23 cellular contexts compared by ENCODE assay signal in genomic region chr7:96563409-96563808, GRCh38.
A peak's percentile ranks its signal among the peaks of the same experiment; 100 is the strongest.
DNase-seq lines count a peak whose midpoint lies in the region; ATAC-seq, FAIRE-seq and TF ChIP-seq lines count a peak whose summit lies in the region.
"Had no signal": no experiment of that assay in that cellular context is flagged by ENCODE, and none has a peak within 500 bp of the region (broad histone marks: within the 10 kb centered on the region; RNA-seq: fewer than 3 reads in every experiment).

No MANE protein-coding gene starts in this region.

- no peaks in the 10 kb centered on the region for H3K36me3 ChIP-seq in HepG2 (replicated peaks in 1 of 2; ENCODE audit: control insufficient read depth in 1 of 2, insufficient read depth in 2 of 2, low read length in 2 of 2)
- H3K36me3 ChIP-seq in right lobe of liver = no peaks in the 10 kb centered on the region
- H3K36me3 ChIP-seq in K562 (ENCODE audit: control insufficient read depth, insufficient read depth, low read length) = no peaks in the 10 kb centered on the region
- H3K36me3 ChIP-seq: BE2C, BLaER1 had no signal

- no peaks in the 10 kb centered on the region for H3K4me1 ChIP-seq in HepG2 (ENCODE audit: insufficient read depth, low read length)
- H3K4me1 ChIP-seq in right lobe of liver = no peaks in the 10 kb centered on the region
- H3K4me1 ChIP-seq in K562 (replicated peaks in 1 of 2; ENCODE audit: control insufficient read depth in 2 of 2, insufficient read depth in 2 of 2, low read length in 2 of 2) = no peaks in the 10 kb centered on the region
- H3K4me1 ChIP-seq: BE2C, BLaER1 had no signal

- intact Hi-C loops in HepG2 (cut with micrococcal nuclease; ENCODE audit: unreplicated experiment) = no loop called here
- intact Hi-C loops in right lobe of liver (cut with DNase I) = no loop called here
- intact Hi-C loops in K562 (cut with micrococcal nuclease) = no loop called here

- H4K20me1 ChIP-seq in HepG2 (ENCODE audit: insufficient read depth, low read length) (no peaks in the 10 kb centered on the region), K562 (replicated peaks; ENCODE audit: control insufficient read depth, insufficient read depth, low read length) (no peaks in the 10 kb centered on the region)
- H4K20me1 ChIP-seq: BLaER1 had no signal

- POLR2A ChIA-PET in HepG2 (lab: Yijun Ruan, JAX) (no interaction called here), K562 (lab: Yijun Ruan, JAX) (no interaction called here)

- WGBS in HepG2 (ENCODE audit: low lambda C conversion rate) = 16% methylated on average over 3 of the region's 3 CpGs
- 66% methylated on average over 3 of the region's 3 CpGs for WGBS in right lobe of liver (ENCODE audit: insufficient coverage, low coverage, low lambda C conversion rate, missing lambda C conversion rate)
- WGBS in K562 (ENCODE audit: insufficient coverage, low coverage, missing lambda C conversion rate) = 0% methylated on average over 3 of the region's 3 CpGs

- H3K27ac ChIP-seq in HepG2 (ENCODE audit: extremely low read length, insufficient read depth, low read length) (no peak overlapping the region), right lobe of liver (no peak overlapping the region), K562 (ENCODE audit: extremely low read depth, low read depth, low read length) (no peak overlapping the region)
- H3K27ac ChIP-seq: 22Rv1, BLaER1 had no signal

- no peak for TF ChIP-seq CTCF in HepG2 (CRISPR knock-in tag; IDR thresholded peaks at IDR 0.05)
- TF ChIP-seq CTCF in right lobe of liver (IDR thresholded peaks at IDR 0.05) = no peak
- no peak for TF ChIP-seq CTCF in K562 (IDR thresholded peaks at IDR 0.05 in 2 of 3, conservative IDR thresholded peaks at IDR 0.05 in 1 of 3; ENCODE audit: insufficient read depth in 2 of 3, low read depth in 1 of 3, low read length in 3 of 3)

- H3K9me3 ChIP-seq in HepG2 (ENCODE audit: low read length) = no peaks in the 10 kb centered on the region
- no peaks in the 10 kb centered on the region for H3K9me3 ChIP-seq in right lobe of liver
- H3K9me3 ChIP-seq in K562 (replicated peaks; ENCODE audit: control insufficient read depth, insufficient read depth, low read depth, low read length) = no peaks in the 10 kb centered on the region
- H3K9me3 ChIP-seq: BE2C, BLaER1 had no signal

- TF ChIP-seq POLR2A in HepG2 (IDR thresholded peaks at IDR 0.05; ENCODE audit: insufficient read depth in 1 of 2, low read depth in 2 of 2, low read length in 2 of 2) = no peak
- TF ChIP-seq POLR2A in right lobe of liver (IDR thresholded peaks at IDR 0.05) = no peak
- TF ChIP-seq POLR2A in K562 (conservative IDR thresholded peaks at IDR 0.05) = no peak

- ATAC-seq in HepG2 (no peak), right lobe of liver (no peak), K562 (no peak)
- ATAC-seq: GM12878 had no signal

- in situ Hi-C loops in HepG2 (cut with HindIII; ENCODE audit: extremely low pct_ligation_motif_present, low pct_unique_long_range_greater_than_20kb) = no loop called here
- in situ Hi-C loops in K562 (cut with MboI) = no loop called here

- H3K9me1 ChIP-seq in K562 (ENCODE audit: control insufficient read depth, insufficient read depth, low read length) = no peaks in the 10 kb centered on the region

- TF ChIP-seq RAD21 in HepG2 (CRISPR knock-in tag; IDR thresholded peaks at IDR 0.05) (no peak), K562 (CRISPR knock-in tag; conservative IDR thresholded peaks at IDR 0.05 in 1 of 2, IDR thresholded peaks at IDR 0.05 in 1 of 2) (no peak)

- no peaks in the 10 kb centered on the region for H3K79me2 ChIP-seq in HepG2 (ENCODE audit: insufficient read depth, low read length)
- H3K79me2 ChIP-seq in K562 (ENCODE audit: control insufficient read depth, insufficient read depth, low read length) = no peaks in the 10 kb centered on the region

- H3K27me3 ChIP-seq in HepG2 (ENCODE audit: control insufficient read depth in 1 of 2, insufficient read depth in 2 of 2, low read length in 2 of 2) (no peaks in the 10 kb centered on the region), right lobe of liver (no peaks in the 10 kb centered on the region), K562 (ENCODE audit: control insufficient read depth in 2 of 2, insufficient read depth in 2 of 2, low read length in 2 of 2) (no peaks in the 10 kb centered on the region)
- H3K27me3 ChIP-seq: BE2C, BLaER1 had no signal

- CTCF ChIA-PET in HepG2 (lab: Yijun Ruan, JAX; ENCODE audit: low intra/inter-chr PET ratio, low total read pairs) (no interaction called here), K562 (lab: Yijun Ruan, JAX; ENCODE audit: low intra/inter-chr PET ratio) (no interaction called here)

- H3K4me3 ChIP-seq in HepG2 (replicated peaks in 1 of 3; ENCODE audit: insufficient read depth in 1 of 3, low read depth in 2 of 3, low read length in 3 of 3) (no peak overlapping the region), right lobe of liver (no peak overlapping the region), K562 (no peak overlapping the region)
- H3K4me3 ChIP-seq: BLaER1, GM12878 had no signal

- H2AFZ ChIP-seq in HepG2 (ENCODE audit: low read length) (no peak overlapping the region), K562 (ENCODE audit: low read depth, low read length) (no peak overlapping the region)

- TF ChIP-seq EP300 in HepG2 (IDR thresholded peaks at IDR 0.05; ENCODE audit: low read depth in 2 of 2, low read length in 2 of 2) (no peak), HepG2 (CRISPR knock-in tag; IDR thresholded peaks at IDR 0.05; ENCODE audit: borderline replicate concordance) (no peak), K562 (IDR thresholded peaks at IDR 0.05; ENCODE audit: low read length) (no peak)

- BruUV-seq in HepG2 (replicated peaks; lab: Mats Ljungman, UMichigan) (no TSS peak), K562 (replicated peaks; lab: Mats Ljungman, UMichigan) (no TSS peak)

- no peak for FAIRE-seq in HepG2 (lab: Jason Lieb, UNC)
- FAIRE-seq in K562 (lab: Jason Lieb, UNC) = no peak
- FAIRE-seq: GM12878, GM12892, GM18507 had no signal

- H3K4me2 ChIP-seq in HepG2 (ENCODE audit: low read depth, low read length) (no peak overlapping the region), K562 (ENCODE audit: insufficient read depth, low read length) (no peak overlapping the region)
- H3K4me2 ChIP-seq: BLaER1 had no signal

- H3K9ac ChIP-seq in HepG2 (ENCODE audit: insufficient read depth, low read depth, low read length) = no peak overlapping the region
- H3K9ac ChIP-seq in K562 (ENCODE audit: insufficient read depth in 1 of 2, low read depth in 2 of 2, low read length in 2 of 2) = no peak overlapping the region
- H3K9ac ChIP-seq: BLaER1 had no signal

- DNase-seq in HepG2 (ENCODE audit: low spot score) (no peak), right lobe of liver (no peak), K562 (ENCODE audit: extremely low read depth in 1 of 4, low spot score in 3 of 4) (no peak), kidney glomerular epithelial cell (lab: John Stamatoyannopoulos, UW) (no peak), SW480 (ENCODE audit: low spot score) (no peak)
- DNase-seq: ACHN; BE2C; C1 segment of cervical spinal cord; CD4-positive, alpha-beta memory T cell; CD4-positive, CD25-positive, alpha-beta regulatory T cell; CD8-positive, alpha-beta memory T cell; COR-L47; DMS 273 treated with DMSO at 0.1 percent for 48 hours; DMS153; DMS79; DND-41; EL; GDM1 had no signal

TF ChIP-seq in HepG2, 621 proteins besides CTCF, POLR2A, EP300 and RAD21 (continues in another document):
- TF ChIP-seq MAFF (IDR thresholded peaks at IDR 0.05; ENCODE audit: low read depth, low read length) (peak; percentile 66), GATAD2A (CRISPR knock-in tag; IDR thresholded peaks at IDR 0.05) (no peak), MAFK (conservative IDR thresholded peaks at IDR 0.05 in 1 of 2, IDR thresholded peaks at IDR 0.05 in 1 of 2; ENCODE audit: low read length in 2 of 2) (peak; percentile 73 to 78)

TF ChIP-seq in K562, 482 proteins besides CTCF, POLR2A, EP300 and RAD21 (continues in another document):
- TF ChIP-seq C11orf30 (IDR thresholded peaks at IDR 0.05; ENCODE audit: low read depth) = peak; percentile 64
- TF ChIP-seq MAFK (IDR thresholded peaks at IDR 0.05; ENCODE audit: low read length) = peak; percentile 31; the same call in 1 of the 2 replicates
- no peak for TF ChIP-seq ZNF354B (CRISPR knock-in tag; IDR thresholded peaks at IDR 0.05)
- TF ChIP-seq TCFL5 (CRISPR knock-in tag; conservative IDR thresholded peaks at IDR 0.05) = no peak
- no peak for TF ChIP-seq DEAF1 (CRISPR knock-in tag; IDR thresholded peaks at IDR 0.05)
- TF ChIP-seq, protein P1, sequence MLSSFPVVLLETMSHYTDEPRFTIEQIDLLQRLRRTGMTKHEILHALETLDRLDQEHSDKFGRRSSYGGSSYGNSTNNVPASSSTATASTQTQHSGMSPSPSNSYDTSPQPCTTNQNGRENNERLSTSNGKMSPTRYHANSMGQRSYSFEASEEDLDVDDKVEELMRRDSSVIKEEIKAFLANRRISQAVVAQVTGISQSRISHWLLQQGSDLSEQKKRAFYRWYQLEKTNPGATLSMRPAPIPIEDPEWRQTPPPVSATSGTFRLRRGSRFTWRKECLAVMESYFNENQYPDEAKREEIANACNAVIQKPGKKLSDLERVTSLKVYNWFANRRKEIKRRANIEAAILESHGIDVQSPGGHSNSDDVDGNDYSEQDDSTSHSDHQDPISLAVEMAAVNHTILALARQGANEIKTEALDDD (IDR thresholded peaks at IDR 0.05) = no peak
- TF ChIP-seq MAFG (tag; conservative IDR thresholded peaks at IDR 0.05) = peak; percentile 57; the same call in 1 of the 2 replicates
- no peak for TF ChIP-seq ATF2 (CRISPR knock-in tag; IDR thresholded peaks at IDR 0.05)

Comparison
In these comparisons a context has a peak if more than half of its experiments do, and no peak if none do; other contexts are left out.
1. Of the 241 proteins assayed by ChIP-seq in both HepG2 and K562: peak only in HepG2: none; only in K562: MAFG; in both: MAFF and MAFK; in neither: 238.